In genomic region chr7:17625038-17625437, GRCh38 we compare ENCODE assay signal across 16 cellular contexts.
A peak's percentile ranks its signal among the peaks of the same experiment; 100 is the strongest.
DNase-seq lines count a peak whose midpoint lies in the region; ATAC-seq and TF ChIP-seq lines count a peak whose summit lies in the region.
"Had no signal": no experiment of that assay in that cellular context is flagged by ENCODE, and none has a peak within 500 bp of the region (broad histone marks: within the 10 kb centered on the region; RNA-seq: fewer than 3 reads in every experiment).

No MANE protein-coding gene starts in this region.

- H3K4me2 ChIP-seq in GM23248 (ENCODE audit: unreplicated experiment) = peak overlapping the region; percentile 73

- H3K4me1 ChIP-seq in GM23248 (ENCODE audit: insufficient read depth) = peaks cover 29% of the 10 kb centered on the region
- no peaks in the 10 kb centered on the region for H3K4me1 ChIP-seq in effector memory CD4-positive, alpha-beta T cell (ENCODE audit: control insufficient read depth, insufficient read depth, low read length, poor library complexity, severe bottlenecking)
- H3K4me1 ChIP-seq: spleen had no signal

- H3K79me2 ChIP-seq in GM23248 (ENCODE audit: insufficient read depth) = no peaks in the 10 kb centered on the region

- no peak for ATAC-seq in HG02642 (IDR thresholded peaks at IDR 0.05; ENCODE audit: poor library complexity, unreplicated experiment)
- ATAC-seq in HG02973 (IDR thresholded peaks at IDR 0.05; ENCODE audit: unreplicated experiment) = no peak
- ATAC-seq: K562 had no signal

- no peaks in the 10 kb centered on the region for H3K9me2 ChIP-seq in GM23248 (ENCODE audit: insufficient read depth)

- in situ Hi-C loops in GM23248 (cut with MboI) = no loop called here

- H3K4me3 ChIP-seq in GM23248 (no peak overlapping the region; the same call in 1 of the 2 replicates), epithelial cell of proximal tubule (ENCODE audit: low read depth, low read length) (no peak overlapping the region), skeletal muscle cell (ENCODE audit: low read depth, low read length) (no peak overlapping the region)
- H3K4me3 ChIP-seq in effector memory CD4-positive, alpha-beta T cell (ENCODE audit: insufficient read depth, low read depth, low read length, poor library complexity, severe bottlenecking) = no peak overlapping the region
- H3K4me3 ChIP-seq: K562, spleen, tibial artery had no signal

- H3K36me3 ChIP-seq in GM23248 (ENCODE audit: low read depth) = no peaks in the 10 kb centered on the region
- H3K36me3 ChIP-seq in effector memory CD4-positive, alpha-beta T cell (ENCODE audit: control insufficient read depth, insufficient read depth, low read length) = no peaks in the 10 kb centered on the region
- H3K36me3 ChIP-seq: spleen, tibial artery had no signal

- H3K9ac ChIP-seq in GM23248 = no peak overlapping the region

- H3K9me3 ChIP-seq in GM23248 (ENCODE audit: low read depth) = no peaks in the 10 kb centered on the region
- no peaks in the 10 kb centered on the region for H3K9me3 ChIP-seq in effector memory CD4-positive, alpha-beta T cell (ENCODE audit: control insufficient read depth, low read length)
- H3K9me3 ChIP-seq: spleen, tibial artery had no signal

- DNase-seq in GM23248 (peak; percentile 92), RKO (ENCODE audit: low spot score) (peak; percentile 72), epithelial cell of proximal tubule (ENCODE audit: low read depth) (peak; percentile 81), skeletal muscle cell (ENCODE audit: low read depth) (peak; percentile 54), GF-D8 (lab: John Stamatoyannopoulos, UW) (no peak)
- no peak for DNase-seq in effector memory CD4-positive, alpha-beta T cell
- DNase-seq: activated CD4-positive, alpha-beta T cell treated with anti-CD3 and anti-CD28 coated beads, Interleukin-2, amount 10 ng/mL, durations not matched to agents 24 days and 14 days; activated T-cell treated with anti-CD3 and anti-CD28 coated beads, Interleukin-2, amount 50 U/mL, for 72 hours; DMS 273 treated with DMSO at 0.1 percent for 48 hours; H7; NCI-H1694 treated with DMSO at 0.1 percent for 48 hours; spleen; tibial artery had no signal

- no peaks in the 10 kb centered on the region for H4K20me1 ChIP-seq in GM23248 (ENCODE audit: insufficient read depth)

- H2AFZ ChIP-seq in GM23248 = no peak overlapping the region

- TF ChIP-seq CTCF in epithelial cell of proximal tubule (conservative IDR thresholded peaks at IDR 0.05; ENCODE audit: low read depth, low read length) = no peak

- WGBS in GM23248 (ENCODE audit: low coverage in 1 of 2, low lambda C conversion rate in 2 of 2, missing lambda C conversion rate in 2 of 2), 2 experiments = 0 to 3% methylated on average over 3 of the region's 3 CpGs

- peaks cover 23% of the 10 kb centered on the region for H3F3A ChIP-seq in GM23248 (ENCODE audit: insufficient read depth)

- H3K27ac ChIP-seq in GM23248 = peak overlapping the region; percentile 41
- no peak overlapping the region for H3K27ac ChIP-seq in effector memory CD4-positive, alpha-beta T cell (ENCODE audit: insufficient read depth, low read length, poor library complexity, severe bottlenecking)
- H3K27ac ChIP-seq: spleen, tibial artery had no signal

- no peaks in the 10 kb centered on the region for H3K27me3 ChIP-seq in GM23248 (replicated peaks; ENCODE audit: insufficient read depth)
- no peaks in the 10 kb centered on the region for H3K27me3 ChIP-seq in effector memory CD4-positive, alpha-beta T cell (replicated peaks; ENCODE audit: control insufficient read depth, insufficient read depth, low read length, poor library complexity, severe bottlenecking)
- H3K27me3 ChIP-seq: spleen, tibial artery had no signal

Comparison
In these comparisons a context has a peak if more than half of its experiments do, and no peak if none do; other contexts are left out.
1. DNase-seq: peak in GM23248 (single experiment), RKO (single experiment), epithelial cell of proximal tubule (single experiment) and skeletal muscle cell (single experiment); none in effector memory CD4-positive, alpha-beta T cell (0 of 3) and GF-D8 (single experiment).